Comparison of ENCODE assay signal across 28 cellular contexts in genomic region chr15:73364070-73364469, GRCh38. TPM values are rescaled to one million over a fixed set of nuclear protein-coding genes. Genes with fewer than 3 reads are reported as not detected.
"Had no signal": no experiment of that assay in that cellular context is flagged by ENCODE, and none has a peak within 500 bp of the region (broad histone marks: within the 10 kb centered on the region; RNA-seq: fewer than 3 reads in every experiment).

No MANE protein-coding gene starts in this region.

- H3K36me3 ChIP-seq: left ventricle myocardium inferior, ovary, right atrium auricular region, right lobe of liver, tibial nerve, vagina had no signal

- H3K27ac Mint-ChIP-seq: naive thymus-derived CD4-positive, alpha-beta T cell; natural killer cell treated with Interleukin-12 subunit alpha and Interleukin-12 subunit beta and Interleukin-15 and Interleukin-18, amount 100 ng/mL, for 72 hours; progenitor cell of endocrine pancreas; stimulated activated memory B cell treated with anti-CD40 and anti-IgM and Interleukin-4, amounts not matched to agents 10 μg/mL and 1 μg/mL and 100 μg/mL, for 72 hours; stimulated activated naive CD8-positive, alpha-beta T cell treated with anti-CD3 and anti-CD28 coated beads, Interleukin-15, amount 100 ng/mL, for 72 hours; type B pancreatic cell had no signal

- ATAC-seq: mucosa of descending colon; naive thymus-derived CD4-positive, alpha-beta T cell; natural killer cell treated with Interleukin-12 subunit alpha and Interleukin-12 subunit beta and Interleukin-15 and Interleukin-18, amount 100 ng/mL, for 72 hours; right lobe of liver; stimulated activated memory B cell treated with anti-CD40 and anti-IgM and Interleukin-4, amounts not matched to agents 10 μg/mL and 1 μg/mL and 100 μg/mL, for 72 hours; stimulated activated naive CD8-positive, alpha-beta T cell treated with anti-CD3 and anti-CD28 coated beads, Interleukin-15, amount 100 ng/mL, for 72 hours had no signal

- H3K79me2 ChIP-seq: hepatocyte had no signal

- H3K9me3 ChIP-seq: left ventricle myocardium inferior, mucosa of descending colon, ovary, right atrium auricular region, right lobe of liver, tibial nerve, vagina had no signal

- H2AFZ ChIP-seq: hepatocyte had no signal

- H3K4me3 Mint-ChIP-seq: naive thymus-derived CD4-positive, alpha-beta T cell; natural killer cell treated with Interleukin-12 subunit alpha and Interleukin-12 subunit beta and Interleukin-15 and Interleukin-18, amount 100 ng/mL, for 72 hours; stimulated activated memory B cell treated with anti-CD40 and anti-IgM and Interleukin-4, amounts not matched to agents 10 μg/mL and 1 μg/mL and 100 μg/mL, for 72 hours; stimulated activated naive CD8-positive, alpha-beta T cell treated with anti-CD3 and anti-CD28 coated beads, Interleukin-15, amount 100 ng/mL, for 72 hours had no signal

- DNase-seq: islet precursor cell; left ventricle myocardium inferior; midbrain; mucosa of descending colon; naive thymus-derived CD4-positive, alpha-beta T cell; ovary; right lobe of liver; stimulated activated CD4-positive, alpha-beta T cell treated with anti-CD3 and anti-CD28 coated beads, Interleukin-1b, Interleukin-23, amount 100 ng/mL, for 48 hours; stimulated activated CD4-positive, alpha-beta T cell treated with anti-CD3 and anti-CD28 coated beads, Interleukin-2, amount 100 ng/mL, for 48 hours; stimulated activated CD4-positive, alpha-beta T cell treated with anti-CD3 and anti-CD28 coated beads, Interleukin-4, amount 100 ng/mL, for 4 hours; stimulated activated CD8-positive, alpha-beta memory T cell treated with anti-CD3 and anti-CD28 coated beads, Interleukin-4, amount 100 ng/mL, for 48 hours; stimulated activated naive CD4-positive, alpha-beta T cell treated with Interleukin-2 at 50 U/mL for 16 hours; stimulated activated naive CD8-positive, alpha-beta T cell treated with anti-CD3 and anti-CD28 coated beads, Interleukin-15, amount 100 ng/mL, for 72 hours; substantia nigra had no signal

- H3K9me3 Mint-ChIP-seq: naive thymus-derived CD4-positive, alpha-beta T cell; natural killer cell treated with Interleukin-12 subunit alpha and Interleukin-12 subunit beta and Interleukin-15 and Interleukin-18, amount 100 ng/mL, for 72 hours; stimulated activated memory B cell treated with anti-CD40 and anti-IgM and Interleukin-4, amounts not matched to agents 10 μg/mL and 1 μg/mL and 100 μg/mL, for 72 hours; stimulated activated naive CD8-positive, alpha-beta T cell treated with anti-CD3 and anti-CD28 coated beads, Interleukin-15, amount 100 ng/mL, for 72 hours; type B pancreatic cell had no signal

- H3K27me3 ChIP-seq: ovary, right atrium auricular region, vagina had no signal

- H3K36me3 Mint-ChIP-seq: naive thymus-derived CD4-positive, alpha-beta T cell; natural killer cell treated with Interleukin-12 subunit alpha and Interleukin-12 subunit beta and Interleukin-15 and Interleukin-18, amount 100 ng/mL, for 72 hours; stimulated activated memory B cell treated with anti-CD40 and anti-IgM and Interleukin-4, amounts not matched to agents 10 μg/mL and 1 μg/mL and 100 μg/mL, for 72 hours; type B pancreatic cell had no signal

- H3K27ac ChIP-seq: hepatocyte, left ventricle myocardium inferior, ovary, right atrium auricular region, right lobe of liver, tibial nerve, vagina had no signal

- H3K4me3 ChIP-seq: hepatocyte, left ventricle myocardium inferior, lung, mucosa of descending colon, ovary, right atrium auricular region, right lobe of liver, smooth muscle cell, tibial nerve, vagina had no signal

- H3K4me2 ChIP-seq: hepatocyte, smooth muscle cell had no signal

- H3K4me1 ChIP-seq: right lobe of liver, vagina had no signal

- H3K4me1 Mint-ChIP-seq: stimulated activated memory B cell treated with anti-CD40 and anti-IgM and Interleukin-4, amounts not matched to agents 10 μg/mL and 1 μg/mL and 100 μg/mL, for 72 hours; stimulated activated naive CD8-positive, alpha-beta T cell treated with anti-CD3 and anti-CD28 coated beads, Interleukin-15, amount 100 ng/mL, for 72 hours had no signal

RNA-seq across cellular contexts. Expression of gene HCN4, which starts 4.7 kb away (rescaled TPM):
- total RNA-seq: mesenteric fat pad; myocyte; natural killer cell treated with Interleukin-12 subunit alpha and Interleukin-12 subunit beta and Interleukin-15 and Interleukin-18, amount 100 ng/mL, for 72 hours; omental fat pad; ovary; pulmonary artery endothelial cell; smooth muscle cell; tibial nerve had no signal
- polyA plus RNA-seq: naive thymus-derived CD4-positive, alpha-beta T cell had no signal
